ENCODE assay signal across 14 cellular contexts in the genomic region with DNA sequence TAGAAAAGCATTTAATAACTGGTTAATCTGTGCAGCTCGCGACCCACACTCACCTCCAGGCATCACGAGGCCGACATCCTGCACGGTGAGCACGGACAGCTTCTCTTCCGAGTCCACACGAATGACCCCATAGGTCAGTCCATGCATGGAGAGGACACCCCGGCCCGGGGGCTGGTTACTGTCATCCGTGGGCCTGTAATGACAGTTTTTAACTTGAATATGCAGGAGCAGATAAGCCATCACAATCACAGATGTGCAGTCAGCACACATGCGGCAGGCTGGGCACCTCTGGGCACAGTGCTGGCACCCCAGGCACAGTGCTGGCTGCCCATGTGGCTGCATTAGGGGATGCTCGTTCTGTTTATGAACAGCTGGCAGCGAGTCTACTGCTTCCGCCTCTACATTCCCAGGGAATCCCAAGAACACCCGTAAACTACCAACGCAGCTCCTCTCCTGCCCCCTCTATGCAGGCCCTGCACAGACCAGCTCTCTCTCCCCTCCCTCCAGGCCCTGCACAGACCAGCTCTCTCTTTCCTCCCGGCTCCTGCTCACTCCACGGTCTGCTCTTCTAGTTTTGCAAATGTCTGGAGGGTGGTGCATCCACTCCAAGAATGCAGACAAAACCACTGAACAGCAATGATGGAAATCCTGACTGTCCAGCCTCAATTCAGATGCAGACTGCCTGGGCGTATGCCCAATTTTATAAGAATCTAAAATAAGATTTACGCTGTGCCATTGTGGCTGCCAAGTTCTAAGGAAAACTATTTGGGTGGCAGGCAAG.
DNase-seq lines count a peak whose midpoint lies in the region; ATAC-seq and TF ChIP-seq lines count a peak whose summit lies in the region.
"Had no signal": no experiment of that assay in that cellular context is flagged by ENCODE, and none has a peak within 500 bp of the region (broad histone marks: within the 10 kb centered on the region; RNA-seq: fewer than 3 reads in every experiment).

No MANE protein-coding gene starts in this region.

- peak overlapping the region; percentile 42 for H3K27ac ChIP-seq in AG04450 (ENCODE audit: low read depth, low read length)
- no peak overlapping the region for H3K27ac ChIP-seq in vagina
- H3K27ac ChIP-seq: KMS-11 had no signal

- H3K4me3 ChIP-seq in AG04450 (ENCODE audit: low read depth, low read length), result no peak overlapping the region
- H3K4me3 ChIP-seq in adipocyte (ENCODE audit: low read length), result no peak overlapping the region
- H3K4me3 ChIP-seq in vagina, result no peak overlapping the region
- H3K4me3 ChIP-seq: skin epidermis had no signal

- no peak for ATAC-seq in GM21737 (IDR thresholded peaks at IDR 0.05; ENCODE audit: unreplicated experiment)
- ATAC-seq in HG03045 (IDR thresholded peaks at IDR 0.05; ENCODE audit: unreplicated experiment), result no peak

- CTCF ChIA-PET in AG04450 (lab: Charles Lee), result no interaction called here

- no peak overlapping the region for H3K9ac ChIP-seq in adipocyte (ENCODE audit: low read length)
- H3K9ac ChIP-seq: KMS-11 had no signal

- H3K4me1 ChIP-seq in adipocyte (ENCODE audit: control insufficient read depth, insufficient read depth, low read length), result peaks cover 27% of the 10 kb centered on the region
- H3K4me1 ChIP-seq in vagina, result peaks cover 15% of the 10 kb centered on the region

- POLR2A ChIA-PET in AG04450 (lab: Yijun Ruan, JAX), result interaction anchor here (0.5 kb wide), 1 partner anchor 32 kb away, joined by 4 read pairs; no protein-coding TSS in a partner anchor

- intact Hi-C loops in vagina (cut with DNase I), result no loop called here

- H3K9me3 ChIP-seq in AG04450 (ENCODE audit: control insufficient read depth, insufficient read depth, low read length), result no peaks in the 10 kb centered on the region; the same call in 1 of the 2 replicates
- no peaks in the 10 kb centered on the region for H3K9me3 ChIP-seq in adipocyte (ENCODE audit: control insufficient read depth, low read length)
- no peaks in the 10 kb centered on the region for H3K9me3 ChIP-seq in vagina

- H3K36me3 ChIP-seq in adipocyte (ENCODE audit: control insufficient read depth, insufficient read depth, low read length, severe bottlenecking) (peaks cover 42% of the 10 kb centered on the region), vagina (peaks cover 0 to 20% of the 10 kb centered on the region in 2 donors)

- DNase-seq in AG04450 (ENCODE audit: low read depth, low spot score), result peak; percentile 42
- peak; percentile 96 for DNase-seq in adipocyte (ENCODE audit: low read depth)
- peak; percentile 70 for DNase-seq in fibroblast of the conjunctiva (ENCODE audit: low read depth)
- peak; percentile 47 for DNase-seq in occipital lobe (lab: John Stamatoyannopoulos, UW)
- DNase-seq in vagina (ENCODE audit: extremely low spot score in 2 of 2), result no peak
- no peak for DNase-seq in UCSD-AML1 (lab: John Stamatoyannopoulos, UW; ENCODE audit: unreplicated experiment)
- DNase-seq: activated gamma-delta T cell, NCI-H1694 treated with DMSO at 0.1 percent for 48 hours, NCI-H82, SIG-M5 had no signal

- no peak for TF ChIP-seq POLR2A in vagina (IDR thresholded peaks at IDR 0.05)

- TF ChIP-seq CTCF in AG04450 (IDR thresholded peaks at IDR 0.05; ENCODE audit: low read depth, low read length) (no peak), vagina (IDR thresholded peaks at IDR 0.05) (no peak)

- no peaks in the 10 kb centered on the region for H3K27me3 ChIP-seq in AG04450 (ENCODE audit: control insufficient read depth, insufficient read depth, low read length)
- H3K27me3 ChIP-seq in adipocyte (replicated peaks; ENCODE audit: control insufficient read depth, insufficient read depth, low read length), result no peaks in the 10 kb centered on the region
- no peaks in the 10 kb centered on the region for H3K27me3 ChIP-seq in vagina

Comparison
In these comparisons a context has a peak if more than half of its experiments do, and no peak if none do; other contexts are left out.
1. DNase-seq: peak in AG04450 (single experiment), adipocyte (single experiment), fibroblast of the conjunctiva (single experiment) and occipital lobe (single experiment); none in vagina (0 of 2) and UCSD-AML1 (single experiment).